11 cellular contexts compared by ENCODE assay signal in genomic region chrX:15781964-15782711, GRCh38. TPM values are rescaled to one million over a fixed set of nuclear protein-coding genes. Genes with fewer than 3 reads are reported as not detected.
A peak's percentile ranks its signal among the peaks of the same experiment; 100 is the strongest.
DNase-seq lines count a peak whose midpoint lies in the region; ATAC-seq lines count a peak whose summit lies in the region.
"Had no signal": no experiment of that assay in that cellular context is flagged by ENCODE, and none has a peak within 500 bp of the region (broad histone marks: within the 10 kb centered on the region; RNA-seq: fewer than 3 reads in every experiment).

No MANE protein-coding gene starts in this region.

- peaks cover 0 to 13% (median 6%) of the 10 kb centered on the region in 4 donors for H3K4me1 Mint-ChIP-seq in CD4-positive, CD25-positive, alpha-beta regulatory T cell
- H3K4me1 Mint-ChIP-seq in activated CD8-positive, alpha-beta T cell treated with anti-CD3 and anti-CD28 coated beads, Interleukin-2, amount 10 ng/mL, durations not matched to agents 7 days and 5 days (ENCODE audit: low read depth): peaks cover 6% of the 10 kb centered on the region

- no peaks in the 10 kb centered on the region for H3K9me3 ChIP-seq in CD4-positive, CD25-positive, alpha-beta regulatory T cell (ENCODE audit: control insufficient read depth in 2 of 2, low read length in 2 of 2)

- H3K4me1 ChIP-seq in CD4-positive, CD25-positive, alpha-beta regulatory T cell (ENCODE audit: control insufficient read depth, insufficient read depth, low read length, poor library complexity, severe bottlenecking): no peaks in the 10 kb centered on the region

- peak overlapping the region; percentile 78 for H3K27ac ChIP-seq in CD4-positive, CD25-positive, alpha-beta regulatory T cell (ENCODE audit: insufficient read depth, low read length, poor library complexity, severe bottlenecking)

- peaks cover 0 to 1% (median 0%) of the 10 kb centered on the region in 7 donors for H3K9me3 Mint-ChIP-seq in CD4-positive, CD25-positive, alpha-beta regulatory T cell
- H3K9me3 Mint-ChIP-seq in activated CD8-positive, alpha-beta T cell treated with anti-CD3 and anti-CD28 coated beads, Interleukin-2, amount 10 ng/mL, durations not matched to agents 7 days and 5 days (ENCODE audit: insufficient read depth): no peaks in the 10 kb centered on the region

- no peaks in the 10 kb centered on the region for H3K27me3 ChIP-seq in CD4-positive, CD25-positive, alpha-beta regulatory T cell (ENCODE audit: control insufficient read depth, insufficient read depth, low read length)

- H3K4me3 Mint-ChIP-seq in CD4-positive, CD25-positive, alpha-beta regulatory T cell: peak overlapping the region; percentile 43 to 86 (median 72)
- peak overlapping the region; percentile 72 for H3K4me3 Mint-ChIP-seq in activated CD8-positive, alpha-beta T cell treated with anti-CD3 and anti-CD28 coated beads, Interleukin-2, amount 10 ng/mL, durations not matched to agents 7 days and 5 days

- CTCF ChIA-PET in activated CD8-positive, alpha-beta T cell treated with anti-CD3 and anti-CD28 coated beads, Interleukin-2, amount 10 ng/mL, durations not matched to agents 7 days and 5 days (lab: Charles Lee): interaction anchor here (0.9 kb wide), 3 partner anchors 15 to 44 kb away, joined by 3 to 4 read pairs (median 3); partner anchors contain the start of gene CA5B

- POLR2A ChIA-PET in activated CD8-positive, alpha-beta T cell treated with anti-CD3 and anti-CD28 coated beads, Interleukin-2, amount 10 ng/mL, durations not matched to agents 7 days and 5 days (lab: Charles Lee): interaction anchor here (1.6 to 1.9 kb wide), 3 partner anchors 8 to 44 kb away, joined by 5 to 9 read pairs (median 6); partner anchors contain the start of genes CA5B and ZRSR2

- peak; percentile 37 to 53 for ATAC-seq in CD4-positive, CD25-positive, alpha-beta regulatory T cell (ENCODE audit: low read depth in 2 of 2)
- peak; percentile 90 for ATAC-seq in GM19324 (IDR thresholded peaks at IDR 0.05; ENCODE audit: low FRiP score, unreplicated experiment)
- ATAC-seq in HG03108 (IDR thresholded peaks at IDR 0.05; ENCODE audit: unreplicated experiment): peak; percentile 79
- peak; percentile 47 for ATAC-seq in activated CD8-positive, alpha-beta T cell treated with anti-CD3 and anti-CD28 coated beads, Interleukin-2, amount 10 ng/mL, durations not matched to agents 7 days and 5 days
- ATAC-seq in GM21528 (IDR thresholded peaks at IDR 0.05; ENCODE audit: low FRiP score, unreplicated experiment): no peak

- peak in 2 of 3 donors; percentile 5 to 53 for DNase-seq in CD4-positive, CD25-positive, alpha-beta regulatory T cell
- peak; percentile 24 for DNase-seq in activated CD8-positive, alpha-beta T cell treated with anti-CD3 and anti-CD28 coated beads, Interleukin-2, amount 10 ng/mL, durations not matched to agents 7 days and 5 days
- DNase-seq in NCI-H526 treated with DMSO at 0.1 percent for 48 hours (lab: John Stamatoyannopoulos, UW) (no peak), G401 (ENCODE audit: low spot score) (no peak), HCEC 1CT (no peak)
- DNase-seq: amniotic stem cell, DMS79 treated with DMSO at 0.1 percent for 48 hours, NCI-H1930 had no signal

- H3K27ac Mint-ChIP-seq in CD4-positive, CD25-positive, alpha-beta regulatory T cell: peak overlapping the region; percentile 93 to 98 (median 94)
- peak overlapping the region; percentile 95 for H3K27ac Mint-ChIP-seq in activated CD8-positive, alpha-beta T cell treated with anti-CD3 and anti-CD28 coated beads, Interleukin-2, amount 10 ng/mL, durations not matched to agents 7 days and 5 days

- peak overlapping the region; percentile 72 for H3K4me3 ChIP-seq in CD4-positive, CD25-positive, alpha-beta regulatory T cell (ENCODE audit: low read depth, low read length)

- in situ Hi-C loops in G401 (cut with HindIII; ENCODE audit: low sequenced_read_pairs): no loop called here

- H3K36me3 Mint-ChIP-seq in CD4-positive, CD25-positive, alpha-beta regulatory T cell: peaks cover 44% of the 10 kb centered on the region
- peaks cover 17% of the 10 kb centered on the region for H3K36me3 Mint-ChIP-seq in activated CD8-positive, alpha-beta T cell treated with anti-CD3 and anti-CD28 coated beads, Interleukin-2, amount 10 ng/mL, durations not matched to agents 7 days and 5 days (ENCODE audit: low read depth)

- no peaks in the 10 kb centered on the region for H3K27me3 Mint-ChIP-seq in CD4-positive, CD25-positive, alpha-beta regulatory T cell
- no peaks in the 10 kb centered on the region for H3K27me3 Mint-ChIP-seq in activated CD8-positive, alpha-beta T cell treated with anti-CD3 and anti-CD28 coated beads, Interleukin-2, amount 10 ng/mL, durations not matched to agents 7 days and 5 days (ENCODE audit: low read depth)

- H3K36me3 ChIP-seq in CD4-positive, CD25-positive, alpha-beta regulatory T cell (ENCODE audit: control insufficient read depth, insufficient read depth, low read length): peaks cover 26% of the 10 kb centered on the region

RNA-seq across cellular contexts. Expression of gene ZRSR2, which starts 8.1 kb away (rescaled TPM):
- 47.5 TPM for total RNA-seq in CD4-positive, CD25-positive, alpha-beta regulatory T cell
- polyA plus RNA-seq in CD4-positive, CD25-positive, alpha-beta regulatory T cell: 10 to 100 TPM; 16.6 to 25.3 (median 19.3) TPM
- 10 to 100 TPM; 15.9 to 16.0 TPM for total RNA-seq in activated CD8-positive, alpha-beta T cell treated with anti-CD3 and anti-CD28 coated beads, Interleukin-2, amount 10 ng/mL, durations not matched to agents 7 days and 5 days
- total RNA-seq in G401 (2014; rRNA removed; shearing (Covaris generic)): 0.49 TPM in 1 of 2 replicates, not detected in the other

RNA-seq across cellular contexts. Expression of gene CA5B, which starts 44.1 kb away (rescaled TPM):
- total RNA-seq in CD4-positive, CD25-positive, alpha-beta regulatory T cell: 74.3 TPM
- 10 to 100 TPM; 34.9 to 69.5 (median 44.0) TPM for polyA plus RNA-seq in CD4-positive, CD25-positive, alpha-beta regulatory T cell
- total RNA-seq in activated CD8-positive, alpha-beta T cell treated with anti-CD3 and anti-CD28 coated beads, Interleukin-2, amount 10 ng/mL, durations not matched to agents 7 days and 5 days: 10 to 100 TPM; 16.2 to 16.6 TPM
- 0.80 and 4.3 TPM in 2 replicates for total RNA-seq in G401 (2014; rRNA removed; shearing (Covaris generic))

Comparison
In these comparisons a context has a peak if more than half of its experiments do, and no peak if none do; other contexts are left out.
1. DNase-seq: peak in CD4-positive, CD25-positive, alpha-beta regulatory T cell (2 of 3) and activated CD8-positive, alpha-beta T cell treated with anti-CD3 and anti-CD28 coated beads, Interleukin-2, amount 10 ng/mL, durations not matched to agents 7 days and 5 days (single experiment); none in NCI-H526 treated with DMSO at 0.1 percent for 48 hours (single experiment), G401 (single experiment) and HCEC 1CT (single experiment).
2. RNA of gene ZRSR2, which starts 8.1 kb away (total RNA-seq): 47.5 TPM in CD4-positive, CD25-positive, alpha-beta regulatory T cell (single experiment) and 15.9 to 16.0 TPM in activated CD8-positive, alpha-beta T cell treated with anti-CD3 and anti-CD28 coated beads, Interleukin-2, amount 10 ng/mL, durations not matched to agents 7 days and 5 days; 0.49 TPM in G401; every median in the first group is over 10 times any median in the second.